ENCODE assay signal across 1 cellular context in the genomic region with DNA sequence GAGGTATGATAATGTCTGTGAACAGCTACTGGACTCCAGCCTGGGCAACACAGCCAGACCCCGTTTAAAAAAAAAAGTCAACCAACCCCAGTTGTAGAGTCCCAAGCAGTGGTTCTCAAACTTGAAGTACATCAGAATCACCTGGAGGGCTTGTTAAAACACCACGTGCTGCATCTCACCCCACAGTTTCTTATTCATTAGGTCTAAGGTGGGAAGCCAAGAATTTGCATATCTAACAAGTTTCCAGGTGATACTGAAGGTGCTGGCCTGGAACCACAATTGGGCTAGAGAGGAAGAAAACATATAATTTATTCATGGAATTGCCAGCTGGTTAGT.
TF ChIP-seq lines count a peak whose summit lies in the region.

No MANE protein-coding gene starts in this region.

TF ChIP-seq in IMR-90, 13 proteins besides CTCF, POLR2A, EP300 and RAD21:
- no peak for TF ChIP-seq FOS (IDR thresholded peaks at IDR 0.05; ENCODE audit: low read depth, low read length)
- no peak for TF ChIP-seq CHD1 (IDR thresholded peaks at IDR 0.05; ENCODE audit: low read depth, low read length)
- TF ChIP-seq SMC3 (IDR thresholded peaks at IDR 0.05; ENCODE audit: low read depth, low read length), result no peak
- TF ChIP-seq MXI1 (IDR thresholded peaks at IDR 0.05; ENCODE audit: borderline replicate concordance, low read depth, low read length), result no peak
- TF ChIP-seq, protein P1, sequence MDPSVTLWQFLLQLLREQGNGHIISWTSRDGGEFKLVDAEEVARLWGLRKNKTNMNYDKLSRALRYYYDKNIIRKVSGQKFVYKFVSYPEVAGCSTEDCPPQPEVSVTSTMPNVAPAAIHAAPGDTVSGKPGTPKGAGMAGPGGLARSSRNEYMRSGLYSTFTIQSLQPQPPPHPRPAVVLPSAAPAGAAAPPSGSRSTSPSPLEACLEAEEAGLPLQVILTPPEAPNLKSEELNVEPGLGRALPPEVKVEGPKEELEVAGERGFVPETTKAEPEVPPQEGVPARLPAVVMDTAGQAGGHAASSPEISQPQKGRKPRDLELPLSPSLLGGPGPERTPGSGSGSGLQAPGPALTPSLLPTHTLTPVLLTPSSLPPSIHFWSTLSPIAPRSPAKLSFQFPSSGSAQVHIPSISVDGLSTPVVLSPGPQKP (IDR thresholded peaks at IDR 0.05; ENCODE audit: borderline replicate concordance, low read depth, low read length), result no peak
- no peak for TF ChIP-seq BHLHE40 (IDR thresholded peaks at IDR 0.05; ENCODE audit: low read depth, low read length)
- TF ChIP-seq CEBPB (IDR thresholded peaks at IDR 0.05; ENCODE audit: low read depth, low read length), result no peak
- TF ChIP-seq RCOR1 (IDR thresholded peaks at IDR 0.05; ENCODE audit: insufficient replicate concordance, low read length), result no peak
- TF ChIP-seq RFX5 (IDR thresholded peaks at IDR 0.05; ENCODE audit: low read depth, low read length), result no peak
- no peak for TF ChIP-seq MAZ (IDR thresholded peaks at IDR 0.05; ENCODE audit: borderline replicate concordance, low read depth, low read length)
- TF ChIP-seq, protein P2, sequence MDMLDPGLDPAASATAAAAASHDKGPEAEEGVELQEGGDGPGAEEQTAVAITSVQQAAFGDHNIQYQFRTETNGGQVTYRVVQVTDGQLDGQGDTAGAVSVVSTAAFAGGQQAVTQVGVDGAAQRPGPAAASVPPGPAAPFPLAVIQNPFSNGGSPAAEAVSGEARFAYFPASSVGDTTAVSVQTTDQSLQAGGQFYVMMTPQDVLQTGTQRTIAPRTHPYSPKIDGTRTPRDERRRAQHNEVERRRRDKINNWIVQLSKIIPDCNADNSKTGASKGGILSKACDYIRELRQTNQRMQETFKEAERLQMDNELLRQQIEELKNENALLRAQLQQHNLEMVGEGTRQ (IDR thresholded peaks at IDR 0.05; ENCODE audit: low read depth, low read length), result no peak
- TF ChIP-seq NFE2L2 (IDR thresholded peaks at IDR 0.05; ENCODE audit: low read depth, low read length), result no peak
- no peak for TF ChIP-seq MAFK (IDR thresholded peaks at IDR 0.05; ENCODE audit: low read depth, low read length)
